Comparison of ENCODE assay signal across 21 cellular contexts in the genomic region with DNA sequence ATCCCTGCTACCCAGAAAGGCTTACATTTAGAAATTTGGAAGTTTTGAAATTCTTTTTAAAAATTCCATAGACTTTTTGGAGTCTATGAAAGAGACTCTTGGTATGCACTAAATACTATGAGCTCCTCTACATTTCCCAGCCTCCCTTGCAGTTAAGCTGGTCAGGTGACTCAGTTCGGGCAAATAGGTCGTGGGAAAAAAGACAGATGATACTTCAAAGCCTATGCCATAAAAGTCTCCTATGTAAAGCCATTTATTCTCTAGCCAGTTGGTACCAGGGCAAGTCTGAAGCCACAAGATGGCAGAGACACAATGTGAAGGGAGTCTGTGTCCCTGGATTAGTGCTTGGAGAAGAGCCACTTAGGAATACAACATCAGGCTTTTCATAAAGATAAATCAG.
DNase-seq lines count a peak whose midpoint lies in the region.
"Had no signal": no experiment of that assay in that cellular context is flagged by ENCODE, and none has a peak within 500 bp of the region (broad histone marks: within the 10 kb centered on the region; RNA-seq: fewer than 3 reads in every experiment).

No MANE protein-coding gene starts in this region.

- no peaks in the 10 kb centered on the region for H3K79me2 ChIP-seq in ACC112 (ENCODE audit: control insufficient read depth, insufficient read depth, low read length, unreplicated experiment)
- H3K79me2 ChIP-seq in GM23248 (ENCODE audit: insufficient read depth) = no peaks in the 10 kb centered on the region

- DNase-seq in GM23248 (peak; percentile 44), SJCRH30 (peak in 1 of 2 experiments; percentile 40), iris pigment epithelial cell (ENCODE audit: low read depth) (peak; percentile 33), NCI-H748 (lab: John Stamatoyannopoulos, UW; ENCODE audit: unreplicated experiment) (no peak), SKM-1 (lab: John Stamatoyannopoulos, UW; ENCODE audit: unreplicated experiment) (no peak), HAP-1 (ENCODE audit: low spot score in 2 of 2) (no peak), putamen (ENCODE audit: low spot score) (no peak)
- DNase-seq: 8988T; BE2C; CD4-positive, CD25-positive, alpha-beta regulatory T cell; COR-L47; DMS 273 treated with DMSO at 0.1 percent for 48 hours; H7; Kasumi-1; NCI-H1092 treated with DMSO at 0.1 percent for 48 hours; NCI-H2081 treated with DMSO at 0.1 percent for 48 hours; NCI-H82; OCI-M1; RPMI8226; SHP77 treated with DMSO at 0.1 percent for 48 hours had no signal

- H3K27me3 ChIP-seq in ACC112 (ENCODE audit: insufficient read depth, low read length) = no peaks in the 10 kb centered on the region
- H3K27me3 ChIP-seq in GM23248 (replicated peaks; ENCODE audit: insufficient read depth) = no peaks in the 10 kb centered on the region
- no peaks in the 10 kb centered on the region for H3K27me3 ChIP-seq in SJCRH30
- H3K27me3 ChIP-seq in HAP-1 (ENCODE audit: low read depth) = no peaks in the 10 kb centered on the region

- H3K4me2 ChIP-seq in GM23248 (ENCODE audit: unreplicated experiment) = no peak overlapping the region

- 90 to 92% methylated on average over 2 of the region's 2 CpGs for WGBS in GM23248 (ENCODE audit: low coverage in 1 of 2, low lambda C conversion rate in 2 of 2, missing lambda C conversion rate in 2 of 2), 2 experiments

- H3K9ac ChIP-seq in GM23248 = no peak overlapping the region

- H3K36me3 ChIP-seq in ACC112 (ENCODE audit: insufficient read depth, low read length) = no peaks in the 10 kb centered on the region
- H3K36me3 ChIP-seq in GM23248 (ENCODE audit: low read depth) = no peaks in the 10 kb centered on the region
- H3K36me3 ChIP-seq in SJCRH30 = no peaks in the 10 kb centered on the region
- no peaks in the 10 kb centered on the region for H3K36me3 ChIP-seq in HAP-1 (replicated peaks)
- H3K36me3 ChIP-seq: BE2C had no signal

- H3K9me2 ChIP-seq in GM23248 (ENCODE audit: insufficient read depth) = no peaks in the 10 kb centered on the region

- no peak overlapping the region for H2AFZ ChIP-seq in ACC112 (ENCODE audit: low read length, unreplicated experiment)
- H2AFZ ChIP-seq in GM23248 = no peak overlapping the region

- H3K27ac ChIP-seq in ACC112 (ENCODE audit: low read depth, low read length) = peak overlapping the region; percentile 52
- H3K27ac ChIP-seq in GM23248 = peak overlapping the region; percentile 64; the same call in 1 of the 2 replicates
- H3K27ac ChIP-seq in SJCRH30 = peak overlapping the region; percentile 4

- H3F3A ChIP-seq in GM23248 (ENCODE audit: insufficient read depth) = peaks cover 36% of the 10 kb centered on the region

- H3K4me3 ChIP-seq in ACC112 (ENCODE audit: low read depth, low read length) = no peak overlapping the region
- no peak overlapping the region for H3K4me3 ChIP-seq in GM23248
- no peak overlapping the region for H3K4me3 ChIP-seq in SJCRH30
- H3K4me3 ChIP-seq in HAP-1 = no peak overlapping the region

- H3K4me1 ChIP-seq in ACC112 (ENCODE audit: control insufficient read depth, insufficient read depth, low read length, unreplicated experiment) (peaks cover 29% of the 10 kb centered on the region), GM23248 (ENCODE audit: insufficient read depth) (peaks cover 31% of the 10 kb centered on the region), SJCRH30 (peaks cover 26% of the 10 kb centered on the region), HAP-1 (peaks cover 6% of the 10 kb centered on the region)
- H3K4me1 ChIP-seq: BE2C had no signal

- in situ Hi-C loops in GM23248 (cut with MboI) = no loop called here
- in situ Hi-C loops in HAP-1 (cut with MboI; ENCODE audit: low sequenced_read_pairs) = no loop called here

- H3K9me3 ChIP-seq in GM23248 (ENCODE audit: low read depth) = no peaks in the 10 kb centered on the region
- H3K9me3 ChIP-seq in SJCRH30 (replicated peaks) = no peaks in the 10 kb centered on the region
- H3K9me3 ChIP-seq in HAP-1 = no peaks in the 10 kb centered on the region; the same call in 1 of the 2 replicates
- H3K9me3 ChIP-seq: BE2C had no signal

- H4K20me1 ChIP-seq in GM23248 (ENCODE audit: insufficient read depth) = no peaks in the 10 kb centered on the region

Comparison
In these comparisons a context has a peak if more than half of its experiments do, and no peak if none do; other contexts are left out.
1. H3K27ac ChIP-seq: peak in every context shown above with its lines; median percentile 64 in GM23248; 52 in ACC112; 4 in SJCRH30.
2. DNase-seq: peak in GM23248 (single experiment) and iris pigment epithelial cell (single experiment); none in NCI-H748 (single experiment), SKM-1 (single experiment), HAP-1 (0 of 2) and putamen (single experiment).